7 cellular contexts compared by ENCODE assay signal in genomic region chr7:17266559-17266958, GRCh38.
"Had no signal": no experiment of that assay in that cellular context is flagged by ENCODE, and none has a peak within 500 bp of the region (broad histone marks: within the 10 kb centered on the region; RNA-seq: fewer than 3 reads in every experiment).

No MANE protein-coding gene starts in this region.

- FAIRE-seq: HepG2, HTR-8/SVneo had no signal

- H3K4me2 ChIP-seq: KMS-11 had no signal

- DNase-seq: IMR-90, KBM-7, KG1 had no signal

- H3K27ac ChIP-seq: HL-60, KMS-11 had no signal

- ATAC-seq: HepG2 had no signal

- H3K9ac ChIP-seq: KMS-11 had no signal
